In the genomic region with DNA sequence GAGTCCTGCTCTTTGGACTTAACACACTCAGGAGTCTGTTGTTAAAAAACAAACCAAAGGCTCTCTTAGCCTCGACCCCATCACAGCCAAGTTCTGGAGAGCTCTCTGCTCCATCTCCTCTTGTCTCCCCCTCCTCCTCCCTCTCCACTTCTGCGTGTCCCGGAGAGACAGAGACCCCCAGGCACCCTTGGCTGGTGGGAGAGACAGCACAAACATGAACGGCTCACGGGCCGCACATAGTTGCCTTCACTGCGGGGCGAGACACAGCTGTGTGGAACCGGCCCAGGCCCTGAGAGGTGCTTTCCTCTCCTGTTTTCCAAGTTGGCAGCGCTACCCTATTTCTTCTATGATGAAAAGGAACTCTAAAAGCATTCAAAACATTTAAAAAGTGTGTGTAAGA, we compare ENCODE assay signal across 20 cellular contexts. TPM values are rescaled to one million over a fixed set of nuclear protein-coding genes. Genes with fewer than 3 reads are reported as not detected.
"Had no signal": no experiment of that assay in that cellular context is flagged by ENCODE, and none has a peak within 500 bp of the region (broad histone marks: within the 10 kb centered on the region; RNA-seq: fewer than 3 reads in every experiment).

No MANE protein-coding gene starts in this region.

- ATAC-seq: activated CD4-positive, CD25-positive, alpha-beta regulatory T cell treated with anti-CD3 and anti-CD28 coated beads, Interleukin-2, amount 50 U/mL, for 24 hours; activated T-helper 17 cell treated with anti-CD3 and anti-CD28 coated beads, Interleukin-2, amount 50 U/mL, for 72 hours had no signal

- H3K4me1 Mint-ChIP-seq: activated naive CD4-positive, alpha-beta T cell treated with anti-CD3 and anti-CD28 coated beads, Interleukin-2, amount 50 U/mL, for 24 hours; activated T-helper 17 cell treated with anti-CD3 and anti-CD28 coated beads, Interleukin-2, amount 50 U/mL, for 72 hours had no signal

- H3K27ac ChIP-seq: adrenal gland, colonic mucosa, upper lobe of left lung had no signal

- H3K4me3 Mint-ChIP-seq: activated naive CD4-positive, alpha-beta T cell treated with anti-CD3 and anti-CD28 coated beads, Interleukin-2, amount 50 U/mL, for 24 hours; activated T-helper 17 cell treated with anti-CD3 and anti-CD28 coated beads, Interleukin-2, amount 50 U/mL, for 72 hours had no signal

- H3K9me3 ChIP-seq: adrenal gland, colonic mucosa had no signal

- H3K27me3 ChIP-seq: adrenal gland, colonic mucosa, hepatocyte, upper lobe of left lung had no signal

- H2AFZ ChIP-seq: hepatocyte had no signal

- H3K36me3 ChIP-seq: adrenal gland, colonic mucosa, upper lobe of left lung had no signal

- H3K4me2 ChIP-seq: hepatocyte had no signal

- H3K27ac Mint-ChIP-seq: activated naive CD4-positive, alpha-beta T cell treated with anti-CD3 and anti-CD28 coated beads, Interleukin-2, amount 50 U/mL, for 24 hours; activated T-helper 17 cell treated with anti-CD3 and anti-CD28 coated beads, Interleukin-2, amount 50 U/mL, for 72 hours had no signal

- H3K79me2 ChIP-seq: hepatocyte had no signal

- DNase-seq: central memory CD4-positive, alpha-beta T cell; colonic mucosa; retina; small intestine; stimulated activated CD4-positive, alpha-beta T cell treated with anti-CD3 and anti-CD28 coated beads, Interleukin-4, amount 100 ng/mL, for 4 hours; stimulated activated CD8-positive, alpha-beta memory T cell treated with anti-CD3 and anti-CD28 coated beads, Interleukin-4, amount 100 ng/mL, for 48 hours; stimulated activated naive CD4-positive, alpha-beta T cell treated with Interleukin-2 at 50 U/mL for 16 hours; T-helper 9 cell had no signal

- FAIRE-seq: keratinocyte, small intestine had no signal

- H3K4me3 ChIP-seq: adrenal gland, colonic mucosa, hepatocyte, upper lobe of left lung had no signal

- H3K36me3 Mint-ChIP-seq: activated naive CD4-positive, alpha-beta T cell treated with anti-CD3 and anti-CD28 coated beads, Interleukin-2, amount 50 U/mL, for 24 hours had no signal

- H3K4me1 ChIP-seq: adrenal gland, colonic mucosa, upper lobe of left lung had no signal

- H3K9me3 Mint-ChIP-seq: activated naive CD4-positive, alpha-beta T cell treated with anti-CD3 and anti-CD28 coated beads, Interleukin-2, amount 50 U/mL, for 24 hours had no signal

RNA-seq across cellular contexts. Expression of a gene that starts 23.3 kb away (rescaled TPM):
- total RNA-seq: activated CD8-positive, alpha-beta memory T cell treated with anti-CD3 and anti-CD28 coated beads for 36 hours; esophagus mucosa had no signal
- polyA plus RNA-seq: keratinocyte had no signal

RNA-seq across cellular contexts. Expression of a gene that starts 33.6 kb away (rescaled TPM):
- total RNA-seq: activated CD8-positive, alpha-beta memory T cell treated with anti-CD3 and anti-CD28 coated beads for 36 hours; activated T-helper 17 cell treated with anti-CD3 and anti-CD28 coated beads, Interleukin-2, amount 50 U/mL, for 72 hours; colonic mucosa; esophagus mucosa; hepatocyte; lower leg skin; SK-MEL-5; temporal lobe; upper lobe of left lung had no signal
- polyA plus RNA-seq: hepatocyte, keratinocyte, small intestine had no signal

RNA-seq across cellular contexts. Expression of a gene that starts 56.8 kb away (rescaled TPM):
- total RNA-seq: colonic mucosa, hepatocyte had no signal
- polyA plus RNA-seq: keratinocyte, small intestine had no signal
